ENCODE assay signal across 8 cellular contexts in genomic region chr16:85172465-85173071, GRCh38.
DNase-seq lines count a peak whose midpoint lies in the region; ATAC-seq, FAIRE-seq and TF ChIP-seq lines count a peak whose summit lies in the region.

No MANE protein-coding gene starts in this region.

- H3K4me1 Mint-ChIP-seq in Caco-2 (ENCODE audit: low read depth, unreplicated experiment): peaks cover 37% of the 10 kb centered on the region
- peaks cover 40% of the 10 kb centered on the region for H3K4me1 Mint-ChIP-seq in astrocyte (ENCODE audit: low read depth, unreplicated experiment)

- H3K9ac ChIP-seq in HUES6 (ENCODE audit: low read length) (no peak overlapping the region), astrocyte (ENCODE audit: low read length) (peak overlapping the region; percentile 77)

- ATAC-seq in GM21447 (IDR thresholded peaks at IDR 0.05; ENCODE audit: unreplicated experiment) (no peak), GM21786 (IDR thresholded peaks at IDR 0.05; ENCODE audit: unreplicated experiment) (no peak)

- peaks cover 33% of the 10 kb centered on the region for H4K20me1 ChIP-seq in astrocyte (ENCODE audit: insufficient read depth, low read length)

- POLR2A ChIA-PET in Caco-2 (lab: Charles Lee): no interaction called here

- no peak overlapping the region for H2AFZ ChIP-seq in astrocyte (ENCODE audit: low read depth, low read length)

- H3K79me2 ChIP-seq in astrocyte (ENCODE audit: insufficient read depth, low read length): peaks cover 67% of the 10 kb centered on the region

- peaks cover 52% of the 10 kb centered on the region for H3K4me1 ChIP-seq in Caco-2
- H3K4me1 ChIP-seq in HUES6 (ENCODE audit: control insufficient read depth, insufficient read depth, low read length): peaks cover 70% of the 10 kb centered on the region
- H3K4me1 ChIP-seq in astrocyte (ENCODE audit: insufficient read depth, low read length): peaks cover 52% of the 10 kb centered on the region
- H3K4me1 ChIP-seq in urinary bladder (ENCODE audit: insufficient read depth): peaks cover 2% of the 10 kb centered on the region

- peak overlapping the region; percentile 90 for H3K4me2 ChIP-seq in astrocyte (ENCODE audit: low read length)

- DNase-seq in Caco-2 (peak in 1 of 2 experiments; percentile 49), astrocyte (ENCODE audit: low read depth) (no peak), kidney tubule cell (ENCODE audit: low spot score) (peak; percentile 45), NCI-H2029 treated with DMSO at 0.1 percent for 48 hours (lab: John Stamatoyannopoulos, UW) (no peak)

- H3K4me3 Mint-ChIP-seq in Caco-2 (ENCODE audit: unreplicated experiment) (peak overlapping the region; percentile 64), astrocyte (ENCODE audit: unreplicated experiment) (peak overlapping the region; percentile 85)

- TF ChIP-seq CTCF in Caco-2 (IDR thresholded peaks at IDR 0.05; ENCODE audit: insufficient read depth in 1 of 2, low read depth in 1 of 2, low read length in 1 of 2, severe bottlenecking in 1 of 2, unreplicated experiment in 1 of 2): peak in 1 of 2 experiments; percentile 42
- no peak for TF ChIP-seq CTCF in astrocyte (IDR thresholded peaks at IDR 0.05; ENCODE audit: insufficient read depth, low read depth, low read length)

- H3K9me3 Mint-ChIP-seq in Caco-2 (ENCODE audit: unreplicated experiment): no peaks in the 10 kb centered on the region
- H3K9me3 Mint-ChIP-seq in astrocyte (ENCODE audit: unreplicated experiment): no peaks in the 10 kb centered on the region

- peak overlapping the region; percentile 6 for H3K27ac Mint-ChIP-seq in Caco-2 (ENCODE audit: unreplicated experiment)
- peak overlapping the region; percentile 75 for H3K27ac Mint-ChIP-seq in astrocyte (ENCODE audit: unreplicated experiment)

- intact Hi-C loops in Caco-2 (cut with micrococcal nuclease; ENCODE audit: unreplicated experiment): loop anchor here (1.0 kb wide), 1 partner anchor 57 kb away; no protein-coding TSS in a partner anchor

- no peak overlapping the region for H3K27ac ChIP-seq in HUES6 (ENCODE audit: low read depth, low read length)
- peak overlapping the region; percentile 91 for H3K27ac ChIP-seq in astrocyte (ENCODE audit: low read depth, low read length)
- no peak overlapping the region for H3K27ac ChIP-seq in urinary bladder (ENCODE audit: low read depth)

- H3K4me3 ChIP-seq in Caco-2 (ENCODE audit: low read depth, low read length) (no peak overlapping the region), HUES6 (ENCODE audit: low read depth, low read length) (peak overlapping the region; percentile 33), astrocyte (ENCODE audit: insufficient read depth, low read depth, low read length) (peak overlapping the region; percentile 63), urinary bladder (ENCODE audit: low read depth, low read length) (peak overlapping the region; percentile 32)

- H3K27me3 Mint-ChIP-seq in Caco-2 (ENCODE audit: insufficient read depth, unreplicated experiment) (no peaks in the 10 kb centered on the region), astrocyte (ENCODE audit: low read depth, unreplicated experiment) (peaks cover 2% of the 10 kb centered on the region)

- BruUV-seq in Caco-2 (replicated peaks; lab: Mats Ljungman, UMichigan): TSS peak; percentile 15

- H3K36me3 ChIP-seq in Caco-2 (ENCODE audit: control insufficient read depth, insufficient read depth, low read length) (no peaks in the 10 kb centered on the region), HUES6 (ENCODE audit: control insufficient read depth, insufficient read depth, low read length) (no peaks in the 10 kb centered on the region), astrocyte (ENCODE audit: insufficient read depth, low read length) (no peaks in the 10 kb centered on the region), urinary bladder (ENCODE audit: insufficient read depth) (no peaks in the 10 kb centered on the region)

- H3K9me3 ChIP-seq in Caco-2 (no peaks in the 10 kb centered on the region), HUES6 (ENCODE audit: control insufficient read depth, insufficient read depth, low read depth, low read length) (no peaks in the 10 kb centered on the region), astrocyte (ENCODE audit: insufficient read depth, low read depth, low read length) (no peaks in the 10 kb centered on the region)

- CTCF ChIA-PET in Caco-2 (lab: Charles Lee): interaction anchor here (0.6 kb wide), 1 partner anchor 452 kb away, joined by 7 read pairs; no protein-coding TSS in a partner anchor

- no peak for FAIRE-seq in astrocyte (lab: Jason Lieb, UNC)

- H3K36me3 Mint-ChIP-seq in Caco-2 (ENCODE audit: insufficient read depth, unreplicated experiment) (peaks cover 2% of the 10 kb centered on the region), astrocyte (ENCODE audit: low read depth, unreplicated experiment) (peaks cover 14% of the 10 kb centered on the region)

- 37% methylated on average over 26 of the region's 26 CpGs for WGBS in urinary bladder

- H3K27me3 ChIP-seq in Caco-2 (replicated peaks; ENCODE audit: control insufficient read depth, insufficient read depth, low read length): no peaks in the 10 kb centered on the region
- H3K27me3 ChIP-seq in HUES6 (ENCODE audit: control insufficient read depth, insufficient read depth, low read length): peaks cover 17% of the 10 kb centered on the region
- no peaks in the 10 kb centered on the region for H3K27me3 ChIP-seq in astrocyte (ENCODE audit: insufficient read depth, low read length)
